11 cellular contexts compared by ENCODE assay signal in the genomic region with DNA sequence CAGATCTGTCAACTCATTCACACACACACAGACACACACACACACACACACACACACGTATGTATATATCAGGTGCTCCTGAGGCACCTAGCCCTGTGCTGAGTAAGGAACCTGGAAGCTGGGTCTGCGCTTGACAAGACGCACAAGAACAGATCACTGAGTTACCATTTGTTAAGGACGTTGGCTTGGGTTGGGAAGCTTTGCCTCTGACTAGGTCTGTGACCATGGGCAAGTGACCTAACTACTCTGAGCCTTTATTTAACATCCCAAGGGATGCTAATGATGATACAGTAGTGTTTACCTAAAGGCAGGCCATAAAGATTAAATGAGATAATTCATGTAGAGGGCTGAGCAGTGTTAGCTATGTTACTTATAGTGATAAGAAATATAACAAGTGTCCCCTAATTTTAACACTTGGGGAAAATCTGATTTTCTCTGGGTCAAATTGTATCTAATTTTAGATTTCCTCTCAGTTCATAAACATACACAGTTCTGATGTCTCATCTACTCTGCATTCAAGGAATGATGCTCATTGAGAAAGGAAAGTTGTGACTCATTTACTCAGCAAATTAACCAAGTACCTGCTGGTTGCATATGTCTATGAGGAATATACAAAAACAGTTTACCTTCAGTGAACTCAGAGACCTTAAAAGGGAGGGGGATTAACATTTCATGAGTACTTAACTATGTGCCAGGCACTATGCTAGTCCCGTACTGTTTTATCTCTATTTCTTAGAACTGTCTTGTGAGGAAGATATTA. TPM values are rescaled to one million over a fixed set of nuclear protein-coding genes. Genes with fewer than 3 reads are reported as not detected.
DNase-seq lines count a peak whose midpoint lies in the region; ATAC-seq, FAIRE-seq and TF ChIP-seq lines count a peak whose summit lies in the region.
"Had no signal": no experiment of that assay in that cellular context is flagged by ENCODE, and none has a peak within 500 bp of the region (broad histone marks: within the 10 kb centered on the region; RNA-seq: fewer than 3 reads in every experiment).

No MANE protein-coding gene starts in this region.

- no peaks in the 10 kb centered on the region for H3K9me3 Mint-ChIP-seq in activated CD4-positive, alpha-beta T cell treated with anti-CD3 and anti-CD28 coated beads, Interleukin-2, amount 10 ng/mL, durations not matched to agents 24 days and 14 days
- no peaks in the 10 kb centered on the region for H3K9me3 Mint-ChIP-seq in stimulated activated naive CD8-positive, alpha-beta T cell treated with anti-CD3 and anti-CD28 coated beads, Interleukin-15, amount 100 ng/mL, for 72 hours

- WGBS in tibial nerve, 2 donors = 70 to 78% methylated on average over 5 of the region's 5 CpGs
- WGBS in small intestine, 3 donors = 80 to 82% (median 80%) methylated on average over 5 of the region's 5 CpGs

- H3K9me3 ChIP-seq in tibial nerve = no peaks in the 10 kb centered on the region
- no peaks in the 10 kb centered on the region for H3K9me3 ChIP-seq in small intestine (ENCODE audit: control insufficient read depth, low read depth)

- H3K36me3 Mint-ChIP-seq in activated CD4-positive, alpha-beta T cell treated with anti-CD3 and anti-CD28 coated beads, Interleukin-2, amount 10 ng/mL, durations not matched to agents 24 days and 14 days (ENCODE audit: low read depth) = peaks cover 19% of the 10 kb centered on the region

- no peak for TF ChIP-seq EP300 in tibial nerve (IDR thresholded peaks at IDR 0.05)

- H3K4me1 Mint-ChIP-seq in activated CD4-positive, alpha-beta T cell treated with anti-CD3 and anti-CD28 coated beads, Interleukin-2, amount 10 ng/mL, durations not matched to agents 24 days and 14 days = peaks cover 15% of the 10 kb centered on the region
- H3K4me1 Mint-ChIP-seq in stimulated activated naive CD8-positive, alpha-beta T cell treated with anti-CD3 and anti-CD28 coated beads, Interleukin-15, amount 100 ng/mL, for 72 hours = peaks cover 42% of the 10 kb centered on the region

- H3K36me3 ChIP-seq in tibial nerve = peaks cover 0 to 8% (median 0%) of the 10 kb centered on the region in 3 donors
- H3K36me3 ChIP-seq in small intestine (ENCODE audit: control insufficient read depth in 2 of 2, insufficient read depth in 2 of 2, low read length in 2 of 2) = peaks cover 0 to 5% of the 10 kb centered on the region in 2 donors

- peak overlapping the region; percentile 19 for H3K4me3 Mint-ChIP-seq in activated CD4-positive, alpha-beta T cell treated with anti-CD3 and anti-CD28 coated beads, Interleukin-2, amount 10 ng/mL, durations not matched to agents 24 days and 14 days
- H3K4me3 Mint-ChIP-seq in stimulated activated naive CD8-positive, alpha-beta T cell treated with anti-CD3 and anti-CD28 coated beads, Interleukin-15, amount 100 ng/mL, for 72 hours = peak overlapping the region; percentile 26 to 48

- H3K27ac Mint-ChIP-seq in activated CD4-positive, alpha-beta T cell treated with anti-CD3 and anti-CD28 coated beads, Interleukin-2, amount 10 ng/mL, durations not matched to agents 24 days and 14 days = peak overlapping the region; percentile 72
- peak overlapping the region in 1 of 2 donors; percentile 71 for H3K27ac Mint-ChIP-seq in stimulated activated naive CD8-positive, alpha-beta T cell treated with anti-CD3 and anti-CD28 coated beads, Interleukin-15, amount 100 ng/mL, for 72 hours

- DNase-seq in activated CD4-positive, alpha-beta T cell treated with anti-CD3 and anti-CD28 coated beads, Interleukin-2, amount 10 ng/mL, durations not matched to agents 24 days and 14 days = no peak
- no peak for DNase-seq in activated CD4-positive, alpha-beta T cell treated with anti-CD3 and anti-CD28 coated beads for 4 hours
- peak; percentile 77 for DNase-seq in fibroblast of pulmonary artery (ENCODE audit: low read depth)
- DNase-seq in stimulated activated naive CD8-positive, alpha-beta T cell treated with anti-CD3 and anti-CD28 coated beads, Interleukin-15, amount 100 ng/mL, for 72 hours = no peak
- no peak for DNase-seq in tibial nerve (ENCODE audit: low spot score in 2 of 2)
- DNase-seq in small intestine = no peak
- DNase-seq: activated CD8-positive, alpha-beta memory T cell treated with anti-CD3 and anti-CD28 coated beads, Interleukin-2, amount 50 U/mL, for 4 hours; AML-193; NCI-H748 treated with DMSO at 0.1 percent for 48 hours had no signal

- no peaks in the 10 kb centered on the region for H3K27me3 Mint-ChIP-seq in activated CD4-positive, alpha-beta T cell treated with anti-CD3 and anti-CD28 coated beads, Interleukin-2, amount 10 ng/mL, durations not matched to agents 24 days and 14 days
- no peaks in the 10 kb centered on the region for H3K27me3 Mint-ChIP-seq in stimulated activated naive CD8-positive, alpha-beta T cell treated with anti-CD3 and anti-CD28 coated beads, Interleukin-15, amount 100 ng/mL, for 72 hours

- no peak for TF ChIP-seq POLR2A in tibial nerve (IDR thresholded peaks at IDR 0.05)

- TF ChIP-seq CTCF in VCaP (conservative IDR thresholded peaks at IDR 0.05) (no peak), fibroblast of pulmonary artery (IDR thresholded peaks at IDR 0.05; ENCODE audit: low read length, missing control alignments) (no peak), tibial nerve (IDR thresholded peaks at IDR 0.05) (no peak)

- H3K27me3 ChIP-seq in tibial nerve (no peaks in the 10 kb centered on the region), small intestine (ENCODE audit: control insufficient read depth in 2 of 2, insufficient read depth in 2 of 2, low read length in 2 of 2) (no peaks in the 10 kb centered on the region)

- ATAC-seq in stimulated activated naive CD8-positive, alpha-beta T cell treated with anti-CD3 and anti-CD28 coated beads, Interleukin-15, amount 100 ng/mL, for 72 hours = peak; percentile 90
- no peak for ATAC-seq in HG03521 (IDR thresholded peaks at IDR 0.05; ENCODE audit: unreplicated experiment)

- no peak overlapping the region for H3K4me3 ChIP-seq in fibroblast of pulmonary artery (replicated peaks; ENCODE audit: low read depth, low read length)
- no peak overlapping the region for H3K4me3 ChIP-seq in tibial nerve
- no peak overlapping the region for H3K4me3 ChIP-seq in small intestine (ENCODE audit: low read depth in 1 of 2, low read length in 2 of 2)

- H3K4me1 ChIP-seq in tibial nerve (peaks cover 0 to 48% (median 5%) of the 10 kb centered on the region in 4 donors), small intestine (ENCODE audit: control insufficient read depth in 2 of 2, insufficient read depth in 1 of 2, low read depth in 1 of 2, low read length in 1 of 2) (no peaks in the 10 kb centered on the region)

- intact Hi-C loops in activated CD4-positive, alpha-beta T cell treated with anti-CD3 and anti-CD28 coated beads, Interleukin-2, amount 10 ng/mL, durations not matched to agents 24 days and 14 days (cut with micrococcal nuclease) = no loop called here

- FAIRE-seq in small intestine (lab: Jason Lieb, UNC) = no peak

- H3K27ac ChIP-seq in VCaP (peak overlapping the region; percentile 16; the same call in 1 of the 2 replicates), tibial nerve (peak overlapping the region in 1 of 4 donors; percentile 38), small intestine (ENCODE audit: low read depth in 1 of 2, low read length in 1 of 2) (peak overlapping the region in 1 of 2 donors; percentile 27)

RNA-seq across cellular contexts. Expression of a gene that starts 13.6 kb away (rescaled TPM):
- 17.0 and 19.4 TPM in 2 replicates for total RNA-seq in activated CD4-positive, alpha-beta T cell treated with anti-CD3 and anti-CD28 coated beads, Interleukin-2, amount 10 ng/mL, durations not matched to agents 24 days and 14 days
- total RNA-seq in tibial nerve = 10 to 100 TPM; 34.5 to 44.4 (median 38.8) TPM
- 10 to 100 TPM; 18.3 to 34.9 (median 30.8) TPM for polyA plus RNA-seq in small intestine

RNA-seq across cellular contexts. Expression of a gene that starts 33.3 kb away (rescaled TPM):
- total RNA-seq in activated CD4-positive, alpha-beta T cell treated with anti-CD3 and anti-CD28 coated beads, Interleukin-2, amount 10 ng/mL, durations not matched to agents 24 days and 14 days = not detected in 2 replicates
- not detected for total RNA-seq in tibial nerve
- polyA plus RNA-seq in small intestine = 1 to 10 TPM in 1 of 3 donors, not detected in 2; 4.2 TPM

RNA-seq across cellular contexts. Expression of a gene that starts 38.5 kb away (rescaled TPM):
- 34.2 and 35.9 TPM in 2 replicates for total RNA-seq in activated CD4-positive, alpha-beta T cell treated with anti-CD3 and anti-CD28 coated beads, Interleukin-2, amount 10 ng/mL, durations not matched to agents 24 days and 14 days
- total RNA-seq in tibial nerve = 10 to 100 TPM; 50.0 to 67.2 (median 56.9) TPM
- polyA plus RNA-seq in small intestine = 10 to 100 TPM; 15.7 to 37.1 (median 21.1) TPM

RNA-seq across cellular contexts. Expression of a gene that starts 50.8 kb away (rescaled TPM):
- 0.07 and 0.26 TPM in 2 replicates for total RNA-seq in activated CD4-positive, alpha-beta T cell treated with anti-CD3 and anti-CD28 coated beads, Interleukin-2, amount 10 ng/mL, durations not matched to agents 24 days and 14 days
- 1 to 10 TPM in 1 of 4 donors, under 1 TPM in 3; 0.20 to 1.0 (median 0.67) TPM for total RNA-seq in tibial nerve
- 10 to 100 TPM; 12.2 to 93.7 (median 81.9) TPM for polyA plus RNA-seq in small intestine
